ENCODE assay signal across 1 cellular context in genomic region chr1:114554577-114554976, GRCh38.
TF ChIP-seq lines count a peak whose summit lies in the region.

No MANE protein-coding gene starts in this region.

TF ChIP-seq in K562, 482 proteins besides CTCF, POLR2A, EP300 and RAD21 (continued from another document and continues in another):
- peak; percentile 44; the same call in 1 of the 2 replicates for TF ChIP-seq ARID1B (IDR thresholded peaks at IDR 0.05)
- peak; percentile 25 for TF ChIP-seq MEIS2 (IDR thresholded peaks at IDR 0.05; ENCODE audit: partially characterized antibody)
- TF ChIP-seq ZNF3 (CRISPR knock-in tag; IDR thresholded peaks at IDR 0.05) = no peak
- TF ChIP-seq ZEB2 (IDR thresholded peaks at IDR 0.05) = 0 out of 2 replicates have a peak, but pooled peaks have one; percentile 48
- TF ChIP-seq SMARCA4 (IDR thresholded peaks at IDR 0.05) = peak; percentile 22; the same call in 1 of the 2 replicates
- no peak for TF ChIP-seq HMG20A (CRISPR knock-in tag; conservative IDR thresholded peaks at IDR 0.05)
- TF ChIP-seq CHCHD3 (CRISPR knock-in tag; IDR thresholded peaks at IDR 0.05) = no peak
- no peak for TF ChIP-seq BMI1 (IDR thresholded peaks at IDR 0.05; ENCODE audit: low read length)
- TF ChIP-seq RAD51 (IDR thresholded peaks at IDR 0.05; ENCODE audit: borderline replicate concordance, low read depth) = no peak
- no peak for TF ChIP-seq MXI1 (IDR thresholded peaks at IDR 0.05; ENCODE audit: low read depth, low read length)
- no peak for TF ChIP-seq SNAPC5 (CRISPR knock-in tag; IDR thresholded peaks at IDR 0.05)
- TF ChIP-seq FOS (IDR thresholded peaks at IDR 0.05; ENCODE audit: extremely low read depth, insufficient read length) = peak; percentile 6
- peak; percentile 55; the same call in 1 of the 2 replicates for TF ChIP-seq CTBP1 (IDR thresholded peaks at IDR 0.05; ENCODE audit: borderline replicate concordance)
- no peak for TF ChIP-seq FOXJ2 (tag; IDR thresholded peaks at IDR 0.05)
- no peak for TF ChIP-seq NR2C2 (CRISPR knock-in tag; IDR thresholded peaks at IDR 0.05)
- no peak for TF ChIP-seq NR2C2 (tag; IDR thresholded peaks at IDR 0.05)
- no peak for TF ChIP-seq BRD9 (IDR thresholded peaks at IDR 0.05; ENCODE audit: low read depth, partially characterized antibody)
- TF ChIP-seq NUFIP1 (IDR thresholded peaks at IDR 0.05; ENCODE audit: partially characterized antibody) = no peak
- no peak for TF ChIP-seq ZNF766 (CRISPR knock-in tag; conservative IDR thresholded peaks at IDR 0.05)
- TF ChIP-seq PKNOX1 (IDR thresholded peaks at IDR 0.05) = peak; percentile 57
- no peak for TF ChIP-seq ZSCAN29 (IDR thresholded peaks at IDR 0.05)
- peak; percentile 65; the same call in 1 of the 2 replicates for TF ChIP-seq ATF3 (IDR thresholded peaks at IDR 0.05)
- TF ChIP-seq ATF3 (CRISPR knock-in tag; conservative IDR thresholded peaks at IDR 0.05) = no peak
- TF ChIP-seq SREBF1 (IDR thresholded peaks at IDR 0.05; ENCODE audit: borderline replicate concordance, low read depth, low read length) = no peak
- TF ChIP-seq RNF219 (CRISPR knock-in tag; IDR thresholded peaks at IDR 0.05) = no peak
- TF ChIP-seq AFF4 (CRISPR knock-in tag; IDR thresholded peaks at IDR 0.05) = no peak
- 0 out of 4 replicates have a peak, but pooled peaks of 1 of the 2 experiments have one; percentile 34 for TF ChIP-seq MLLT1 (IDR thresholded peaks at IDR 0.05)
- TF ChIP-seq TEAD2 (tag; IDR thresholded peaks at IDR 0.05) = no peak
- peak; percentile 81 for TF ChIP-seq JUND (IDR thresholded peaks at IDR 0.05; ENCODE audit: borderline replicate concordance, low read depth, low read length)
- TF ChIP-seq JUND (tag; IDR thresholded peaks at IDR 0.05; ENCODE audit: borderline replicate concordance, low read depth, low read length) = no peak; the same call in 2 of the 3 replicates
- no peak for TF ChIP-seq E2F6 (IDR thresholded peaks at IDR 0.05; ENCODE audit: borderline replicate concordance in 1 of 2, extremely low read depth in 1 of 2, insufficient read depth in 1 of 2, insufficient read length in 1 of 2, low read depth in 1 of 2, low read length in 1 of 2, poor library complexity in 1 of 2, severe bottlenecking in 1 of 2)
- no peak for TF ChIP-seq THAP12 (CRISPR knock-in tag; IDR thresholded peaks at IDR 0.05)
- no peak for TF ChIP-seq ZBTB40 (IDR thresholded peaks at IDR 0.05)
- TF ChIP-seq ZBTB40 (CRISPR knock-in tag; IDR thresholded peaks at IDR 0.05) = no peak
- peak; percentile 61 for TF ChIP-seq FOSL1 (tag; conservative IDR thresholded peaks at IDR 0.05)
- no peak for TF ChIP-seq MECOM (CRISPR knock-in tag; IDR thresholded peaks at IDR 0.05)
- no peak for TF ChIP-seq ZNF77 (CRISPR knock-in tag; IDR thresholded peaks at IDR 0.05)
- 0 out of 2 replicates have a peak, but pooled peaks have one; percentile 27 for TF ChIP-seq JUN (IDR thresholded peaks at IDR 0.05; ENCODE audit: borderline replicate concordance, low read depth, low read length)
- TF ChIP-seq JUN (CRISPR knock-in tag; IDR thresholded peaks at IDR 0.05; ENCODE audit: borderline replicate concordance) = no peak
- TF ChIP-seq ATF1 (CRISPR knock-in tag; IDR thresholded peaks at IDR 0.05) = no peak
- TF ChIP-seq ATF1 (tag; IDR thresholded peaks at IDR 0.05) = no peak
